In the genomic region with DNA sequence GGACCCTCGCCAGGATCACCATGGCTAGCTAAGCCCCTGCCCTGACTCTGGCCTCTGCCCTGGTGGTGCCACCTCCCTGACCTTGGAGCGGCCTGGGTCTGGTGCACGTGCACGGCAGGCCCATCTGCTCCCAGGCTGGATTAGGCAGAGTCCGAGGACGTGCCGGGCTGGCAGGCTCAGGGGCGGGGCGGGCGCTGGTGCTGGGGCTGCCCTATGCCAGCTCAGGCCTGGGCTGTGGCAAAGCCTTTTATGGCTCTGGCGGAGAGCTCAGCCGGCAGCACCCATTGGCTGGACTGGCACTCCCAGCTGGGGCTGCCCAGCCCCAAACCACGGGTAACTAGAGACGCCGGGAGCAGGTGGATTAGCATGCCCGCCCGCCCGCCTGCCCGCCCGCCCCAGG, we compare ENCODE assay signal across 18 cellular contexts. TPM values are rescaled to one million over a fixed set of nuclear protein-coding genes. Genes with fewer than 3 reads are reported as not detected.
DNase-seq lines count a peak whose midpoint lies in the region; ATAC-seq, FAIRE-seq and TF ChIP-seq lines count a peak whose summit lies in the region.
"Had no signal": no experiment of that assay in that cellular context is flagged by ENCODE, and none has a peak within 500 bp of the region (broad histone marks: within the 10 kb centered on the region; RNA-seq: fewer than 3 reads in every experiment).

No MANE protein-coding gene starts in this region.

- no peak for TF ChIP-seq RAD21 in Ishikawa (IDR thresholded peaks at IDR 0.05; ENCODE audit: low read depth)

- TF ChIP-seq CTCF in cardiac muscle cell (IDR thresholded peaks at IDR 0.05; ENCODE audit: low read depth, low read length): no peak
- TF ChIP-seq CTCF in psoas muscle (IDR thresholded peaks at IDR 0.05): no peak

- TF ChIP-seq EP300 in Ishikawa (IDR thresholded peaks at IDR 0.05; ENCODE audit: borderline replicate concordance): peak; percentile 56; the same call in 1 of the 2 replicates

- no peaks in the 10 kb centered on the region for H3K9me3 ChIP-seq in cardiac muscle cell (ENCODE audit: low read depth)
- no peaks in the 10 kb centered on the region for H3K9me3 ChIP-seq in psoas muscle
- H3K9me3 ChIP-seq: ovary had no signal

- peak; percentile 78 to 85 (median 82) for ATAC-seq in psoas muscle
- ATAC-seq: SK-N-SH treated with all-trans-retinoic acid at 6 μM for 48 hours, WTC11 had no signal

- no peak for FAIRE-seq in GM19239 (lab: Jason Lieb, UNC)

- H3K36me3 ChIP-seq in cardiac muscle cell (no peaks in the 10 kb centered on the region), psoas muscle (ENCODE audit: insufficient read depth in 1 of 2, low read depth in 1 of 2) (no peaks in the 10 kb centered on the region)
- H3K36me3 ChIP-seq: ovary had no signal

- peak; percentile 73 for DNase-seq in NCI-H69 (lab: John Stamatoyannopoulos, UW)
- DNase-seq in cardiac muscle cell (ENCODE audit: low read depth in 1 of 2, low spot score in 1 of 2): no peak
- peak; percentile 82 to 95 for DNase-seq in psoas muscle
- no peak for DNase-seq in DMS114 treated with DMSO at 0.1 percent for 48 hours (lab: John Stamatoyannopoulos, UW; ENCODE audit: unreplicated experiment)
- DNase-seq in NCI-H2227 treated with DMSO at 0.1 percent for 48 hours (lab: John Stamatoyannopoulos, UW): no peak
- no peak for DNase-seq in NCI-H1092 (lab: John Stamatoyannopoulos, UW)
- no peak for DNase-seq in GM19239 (ENCODE audit: insufficient read length, low spot score)
- DNase-seq: activated CD8-positive, alpha-beta memory T cell treated with anti-CD3 and anti-CD28 coated beads, Interleukin-2, amount 50 U/mL, for 4 hours; activated naive CD8-positive, alpha-beta T cell treated with anti-CD3 and anti-CD28 coated beads for 36 hours; AML-193; HFFc6; NCI-H1092 treated with DMSO at 0.1 percent for 48 hours; NK-92 treated with Interleukin-12 subunit alpha and Interleukin-12 subunit beta, amount 100 ng/mL, for 24 hours; ovary had no signal

- 33 to 44% (median 38%) methylated on average over 19 to 20 of the region's 20 CpGs for whole genome bisulfite sequencing in psoas muscle, 3 donors

- no peak overlapping the region for H3K4me3 ChIP-seq in cardiac muscle cell
- H3K4me3 ChIP-seq in psoas muscle: no peak overlapping the region
- H3K4me3 ChIP-seq: ovary had no signal

- peaks cover 23% of the 10 kb centered on the region for H3K4me1 ChIP-seq in cardiac muscle cell (ENCODE audit: low read depth)
- peaks cover 58% of the 10 kb centered on the region for H3K4me1 ChIP-seq in psoas muscle

- peak overlapping the region; percentile 78 for H3K27ac ChIP-seq in cardiac muscle cell
- peak overlapping the region; percentile 93 for H3K27ac ChIP-seq in psoas muscle
- H3K27ac ChIP-seq: ovary had no signal

- H3K27me3 ChIP-seq in cardiac muscle cell: no peaks in the 10 kb centered on the region
- H3K27me3 ChIP-seq in psoas muscle (ENCODE audit: insufficient read depth in 3 of 3, low read length in 2 of 3): no peaks in the 10 kb centered on the region
- H3K27me3 ChIP-seq: ovary had no signal

- intact Hi-C loops in psoas muscle (cut with DNase I): no loop called here

TF ChIP-seq in Ishikawa, 13 proteins besides CTCF, POLR2A, EP300 and RAD21:
- TF ChIP-seq MAX (IDR thresholded peaks at IDR 0.05) (peak; percentile 98), REST (IDR thresholded peaks at IDR 0.05; ENCODE audit: low read depth) (no peak), CREB1 (IDR thresholded peaks at IDR 0.05; ENCODE audit: low read depth) (no peak), TCF12 (IDR thresholded peaks at IDR 0.05; ENCODE audit: low read depth) (no peak), YY1 (IDR thresholded peaks at IDR 0.05; ENCODE audit: low read depth) (no peak), TEAD4 (IDR thresholded peaks at IDR 0.05) (peak; percentile 29; the same call in 1 of the 2 replicates), EGR1 (IDR thresholded peaks at IDR 0.05) (no peak), CEBPB (IDR thresholded peaks at IDR 0.05) (no peak), FOXM1 (IDR thresholded peaks at IDR 0.05; ENCODE audit: borderline replicate concordance, low read depth) (peak; percentile 46; the same call in 1 of the 2 replicates), TAF1 (IDR thresholded peaks at IDR 0.05; ENCODE audit: low read depth) (no peak), ZBTB7A (IDR thresholded peaks at IDR 0.05; ENCODE audit: low read depth) (no peak), NFIC (IDR thresholded peaks at IDR 0.05) (peak; percentile 34; the same call in 1 of the 2 replicates)
- TF ChIP-seq, protein P1, sequence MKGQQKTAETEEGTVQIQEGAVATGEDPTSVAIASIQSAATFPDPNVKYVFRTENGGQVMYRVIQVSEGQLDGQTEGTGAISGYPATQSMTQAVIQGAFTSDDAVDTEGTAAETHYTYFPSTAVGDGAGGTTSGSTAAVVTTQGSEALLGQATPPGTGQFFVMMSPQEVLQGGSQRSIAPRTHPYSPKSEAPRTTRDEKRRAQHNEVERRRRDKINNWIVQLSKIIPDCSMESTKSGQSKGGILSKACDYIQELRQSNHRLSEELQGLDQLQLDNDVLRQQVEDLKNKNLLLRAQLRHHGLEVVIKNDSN (IDR thresholded peaks at IDR 0.05): no peak

RNA-seq across cellular contexts. Expression of gene EDN2, which starts 17.1 kb away (rescaled TPM):
- total RNA-seq in cardiac muscle cell (0.92 and 0.98 TPM in 2 replicates), psoas muscle (not detected)
- polyA plus RNA-seq in cardiac muscle cell (1.8 TPM in 2 replicates), psoas muscle (under 1 TPM in 2 of 3 donors, not detected in 1; 0.03 to 0.10 TPM)
- total RNA-seq: activated naive CD8-positive, alpha-beta T cell treated with anti-CD3 and anti-CD28 coated beads for 36 hours; HFFc6; mesenteric fat pad had no signal
- polyA plus RNA-seq: ovary had no signal

Comparison
In these comparisons a context has a peak if more than half of its experiments do, and no peak if none do; other contexts are left out.
1. DNase-seq: peak in NCI-H69 (single experiment) and psoas muscle (2 of 2); none in cardiac muscle cell (0 of 2), DMS114 treated with DMSO at 0.1 percent for 48 hours (single experiment), NCI-H2227 treated with DMSO at 0.1 percent for 48 hours (single experiment), NCI-H1092 (single experiment) and GM19239 (single experiment).